ENCODE assay signal across 13 cellular contexts in the genomic region with DNA sequence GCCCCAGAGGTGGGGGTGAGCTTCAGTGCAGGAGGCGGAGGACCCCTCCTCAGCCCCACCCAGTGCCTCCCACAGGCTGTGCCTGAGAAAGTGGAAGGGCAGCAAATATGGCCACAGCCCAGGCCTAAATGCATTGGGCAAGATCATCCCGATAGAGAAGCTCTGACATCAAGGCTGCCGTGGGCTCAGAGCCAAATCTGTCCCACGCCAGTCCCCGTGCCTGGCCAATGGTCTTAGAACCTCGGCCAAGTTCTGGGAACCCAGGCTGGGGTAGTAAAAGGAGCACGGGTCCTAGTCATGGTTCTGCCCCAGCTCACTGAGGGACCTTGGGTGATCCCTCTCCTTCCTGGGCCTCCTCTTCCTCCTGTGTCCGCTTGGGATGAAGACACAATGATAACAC. TPM values are rescaled to one million over a fixed set of nuclear protein-coding genes. Genes with fewer than 3 reads are reported as not detected.
DNase-seq lines count a peak whose midpoint lies in the region; ATAC-seq and TF ChIP-seq lines count a peak whose summit lies in the region.
"Had no signal": no experiment of that assay in that cellular context is flagged by ENCODE, and none has a peak within 500 bp of the region (broad histone marks: within the 10 kb centered on the region; RNA-seq: fewer than 3 reads in every experiment).

No MANE protein-coding gene starts in this region.

- no peak for TF ChIP-seq CTCF in transverse colon (IDR thresholded peaks at IDR 0.05)

- peaks cover 94% of the 10 kb centered on the region for H3K36me3 Mint-ChIP-seq in activated T-cell treated with anti-CD3 and anti-CD28 coated beads, Interleukin-2, amount 50 U/mL, for 24 hours (ENCODE audit: low read depth)
- peaks cover 13 to 16% of the 10 kb centered on the region in 2 donors for H3K36me3 Mint-ChIP-seq in activated T-cell treated with anti-CD3 and anti-CD28 coated beads, Interleukin-2, amount 50 U/mL, for 72 hours (ENCODE audit: insufficient read depth in 2 of 2)

- DNase-seq in activated T-cell treated with anti-CD3 and anti-CD28 coated beads, Interleukin-2, amount 50 U/mL, for 24 hours, result no peak
- DNase-seq in activated T-cell treated with anti-CD3 and anti-CD28 coated beads, Interleukin-2, amount 50 U/mL, for 72 hours, result no peak
- DNase-seq in transverse colon, result no peak
- no peak for DNase-seq in NCI-H187 (lab: John Stamatoyannopoulos, UW)
- DNase-seq in GM19240 (ENCODE audit: insufficient read length, low spot score), result no peak
- DNase-seq: activated naive CD4-positive, alpha-beta T cell treated with Interleukin-2 at 50 U/mL for 16 hours; CD4-positive, alpha-beta T cell; NCI-H1417 treated with DMSO at 0.1 percent for 48 hours; stimulated activated CD4-positive, alpha-beta T cell treated with anti-CD3 and anti-CD28 coated beads, Interleukin-1b, Interleukin-23, amount 100 ng/mL, for 48 hours had no signal

- peaks cover 2% of the 10 kb centered on the region for H3K4me1 Mint-ChIP-seq in activated T-cell treated with anti-CD3 and anti-CD28 coated beads, Interleukin-2, amount 50 U/mL, for 24 hours (ENCODE audit: low read depth)
- H3K4me1 Mint-ChIP-seq in activated T-cell treated with anti-CD3 and anti-CD28 coated beads, Interleukin-2, amount 50 U/mL, for 72 hours (ENCODE audit: low read depth), result no peaks in the 10 kb centered on the region

- H3K27ac Mint-ChIP-seq in activated T-cell treated with anti-CD3 and anti-CD28 coated beads, Interleukin-2, amount 50 U/mL, for 24 hours, result peak overlapping the region; percentile 51
- H3K27ac Mint-ChIP-seq in activated T-cell treated with anti-CD3 and anti-CD28 coated beads, Interleukin-2, amount 50 U/mL, for 72 hours, result no peak overlapping the region

- no peaks in the 10 kb centered on the region for H3K9me3 Mint-ChIP-seq in activated T-cell treated with anti-CD3 and anti-CD28 coated beads, Interleukin-2, amount 50 U/mL, for 24 hours
- no peaks in the 10 kb centered on the region for H3K9me3 Mint-ChIP-seq in activated T-cell treated with anti-CD3 and anti-CD28 coated beads, Interleukin-2, amount 50 U/mL, for 72 hours
- H3K9me3 Mint-ChIP-seq: CD4-positive, alpha-beta T cell had no signal

- H3K4me1 ChIP-seq in duodenal mucosa (ENCODE audit: control insufficient read depth in 1 of 2, insufficient read depth in 2 of 2, low read length in 2 of 2), result peaks cover 61 to 76% of the 10 kb centered on the region in 2 donors
- H3K4me1 ChIP-seq in mucosa of rectum (ENCODE audit: control insufficient read depth in 2 of 2, insufficient read depth in 2 of 2, low read length in 2 of 2), result peaks cover 38 to 53% of the 10 kb centered on the region in 2 donors
- peaks cover 31 to 68% (median 38%) of the 10 kb centered on the region in 4 donors for H3K4me1 ChIP-seq in transverse colon

- H3K9ac ChIP-seq in duodenal mucosa (ENCODE audit: low read depth in 1 of 2, low read length in 2 of 2) (no peak overlapping the region), mucosa of rectum (ENCODE audit: low read depth in 1 of 2, low read length in 2 of 2) (peak overlapping the region in 1 of 2 donors; percentile 6)

- TF ChIP-seq POLR2A in transverse colon (IDR thresholded peaks at IDR 0.05), result no peak

- WGBS in transverse colon (ENCODE audit: low coverage in 1 of 2), 2 donors, result 69% methylated on average over 8 of the region's 8 CpGs; no CpG with 5 or more reads in 1 of the 2 donors

- in situ Hi-C loops in transverse colon (cut with MboI; ENCODE audit: low pct_ligation_motif_present in 1 of 4, low pct_unique_long_range_greater_than_20kb in 1 of 4, low sequenced_read_pairs in 3 of 4), result no loop called here

- no peaks in the 10 kb centered on the region for H3K27me3 Mint-ChIP-seq in activated T-cell treated with anti-CD3 and anti-CD28 coated beads, Interleukin-2, amount 50 U/mL, for 24 hours
- H3K27me3 Mint-ChIP-seq in activated T-cell treated with anti-CD3 and anti-CD28 coated beads, Interleukin-2, amount 50 U/mL, for 72 hours (ENCODE audit: low read depth), result no peaks in the 10 kb centered on the region
- H3K27me3 Mint-ChIP-seq: CD4-positive, alpha-beta T cell had no signal

- H3K4me3 ChIP-seq in duodenal mucosa (ENCODE audit: low read depth in 1 of 2, low read length in 2 of 2), result no peak overlapping the region
- no peak overlapping the region for H3K4me3 ChIP-seq in mucosa of rectum (ENCODE audit: low read length in 2 of 2)
- H3K4me3 ChIP-seq in transverse colon, result no peak overlapping the region
- H3K4me3 ChIP-seq: colonic mucosa had no signal

- intact Hi-C loops in transverse colon (cut with DNase I; ENCODE audit: low total_unique reads), result loop anchor here (5.0 kb wide), 1 partner anchor 101 kb away; no protein-coding TSS in a partner anchor

- H3K4me3 Mint-ChIP-seq in activated T-cell treated with anti-CD3 and anti-CD28 coated beads, Interleukin-2, amount 50 U/mL, for 24 hours, result no peak overlapping the region
- H3K4me3 Mint-ChIP-seq in activated T-cell treated with anti-CD3 and anti-CD28 coated beads, Interleukin-2, amount 50 U/mL, for 72 hours, result no peak overlapping the region
- H3K4me3 Mint-ChIP-seq: CD4-positive, alpha-beta T cell had no signal

- H3K27me3 ChIP-seq in duodenal mucosa (ENCODE audit: control insufficient read depth in 1 of 2, insufficient read depth in 2 of 2, low read length in 2 of 2), result no peaks in the 10 kb centered on the region
- H3K27me3 ChIP-seq in mucosa of rectum (ENCODE audit: control insufficient read depth in 2 of 2, insufficient read depth in 2 of 2, low read length in 2 of 2), result no peaks in the 10 kb centered on the region
- H3K27me3 ChIP-seq in transverse colon, result no peaks in the 10 kb centered on the region
- H3K27me3 ChIP-seq: colonic mucosa had no signal

- no peak for ATAC-seq in activated T-cell treated with anti-CD3 and anti-CD28 coated beads, Interleukin-2, amount 50 U/mL, for 72 hours (replicated peaks in 1 of 2)
- ATAC-seq in HG03097 (IDR thresholded peaks at IDR 0.05; ENCODE audit: low FRiP score, unreplicated experiment), result no peak

- H3K9me3 ChIP-seq in duodenal mucosa (ENCODE audit: control insufficient read depth in 1 of 2, low read length in 2 of 2) (no peaks in the 10 kb centered on the region), mucosa of rectum (ENCODE audit: control insufficient read depth in 2 of 2, low read length in 2 of 2) (no peaks in the 10 kb centered on the region), transverse colon (no peaks in the 10 kb centered on the region)
- H3K9me3 ChIP-seq: colonic mucosa had no signal

- H3K27ac ChIP-seq in duodenal mucosa (ENCODE audit: low read depth, low read length), result peak overlapping the region; percentile 11
- H3K27ac ChIP-seq in mucosa of rectum (ENCODE audit: low read depth in 2 of 2, low read length in 2 of 2), result peak overlapping the region; percentile 75 to 85
- H3K27ac ChIP-seq in transverse colon, result peak overlapping the region; percentile 79 to 89 (median 82)
- H3K27ac ChIP-seq: colonic mucosa had no signal

- peaks cover 5 to 58% of the 10 kb centered on the region in 2 donors for H3K36me3 ChIP-seq in duodenal mucosa (ENCODE audit: control insufficient read depth in 1 of 2, insufficient read depth in 2 of 2, low read length in 2 of 2)
- peaks cover 8 to 49% of the 10 kb centered on the region in 2 donors for H3K36me3 ChIP-seq in mucosa of rectum (ENCODE audit: control insufficient read depth in 2 of 2, insufficient read depth in 2 of 2, low read length in 2 of 2)
- H3K36me3 ChIP-seq in transverse colon, result no peaks in the 10 kb centered on the region
- H3K36me3 ChIP-seq: colonic mucosa had no signal

- TF ChIP-seq EP300 in transverse colon (IDR thresholded peaks at IDR 0.05; ENCODE audit: low read depth), result no peak

RNA-seq across cellular contexts. Expression of gene TNIP1, which starts 27.7 kb away (rescaled TPM):
- 100 to 1,000 TPM; 358 to 420 TPM for total RNA-seq in activated T-cell treated with anti-CD3 and anti-CD28 coated beads, Interleukin-2, amount 50 U/mL, for 72 hours
- total RNA-seq in transverse colon, result 100 to 1,000 TPM in 3 of 4 donors, 10 to 100 TPM in 1; 63.9 to 296 (median 223) TPM

RNA-seq across cellular contexts. Expression of gene ANXA6, which starts 49.0 kb away (rescaled TPM):
- total RNA-seq in activated T-cell treated with anti-CD3 and anti-CD28 coated beads, Interleukin-2, amount 50 U/mL, for 72 hours, result 100 to 1,000 TPM; 127 to 171 TPM
- total RNA-seq in transverse colon, result 10 to 100 TPM; 19.1 to 79.0 (median 55.3) TPM

Comparison
In these comparisons a context has a peak if more than half of its experiments do, and no peak if none do; other contexts are left out.
1. H3K27ac ChIP-seq: peak in every context shown above with its lines; median percentile 82 in transverse colon; 80 in mucosa of rectum; 11 in duodenal mucosa.